Comparison of ENCODE assay signal across 17 cellular contexts in the genomic region with DNA sequence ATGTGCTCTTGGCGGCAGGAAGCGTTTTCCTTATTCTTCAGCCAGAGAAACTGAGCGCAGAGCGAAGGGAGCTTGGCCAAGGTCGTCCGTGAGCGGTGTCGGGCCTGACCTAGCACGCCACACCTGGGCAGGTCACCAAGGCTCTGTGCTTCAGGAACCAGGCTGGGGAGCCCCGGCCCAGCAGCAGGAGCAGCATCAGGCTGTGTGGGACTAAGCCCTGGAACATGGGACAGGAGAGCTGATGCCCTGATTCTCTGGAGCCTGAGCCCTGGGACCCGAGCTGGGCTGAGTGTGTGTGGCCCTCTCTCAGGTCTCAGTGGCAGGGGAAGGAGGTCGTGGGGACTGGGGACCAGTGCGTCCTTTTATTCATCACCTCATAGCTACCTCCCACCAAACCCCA.
"Had no signal": no experiment of that assay in that cellular context is flagged by ENCODE, and none has a peak within 500 bp of the region (broad histone marks: within the 10 kb centered on the region; RNA-seq: fewer than 3 reads in every experiment).

No MANE protein-coding gene starts in this region.

- H3K27me3 Mint-ChIP-seq: activated CD8-positive, alpha-beta T cell treated with anti-CD3 and anti-CD28 coated beads for 36 hours had no signal

- H3K4me1 Mint-ChIP-seq: stimulated activated memory B cell treated with anti-CD40 and anti-IgM and Interleukin-4, amounts not matched to agents 10 μg/mL and 1 μg/mL and 100 μg/mL, for 72 hours had no signal

- H3K36me3 Mint-ChIP-seq: naive thymus-derived CD4-positive, alpha-beta T cell; stimulated activated memory B cell treated with anti-CD40 and anti-IgM and Interleukin-4, amounts not matched to agents 10 μg/mL and 1 μg/mL and 100 μg/mL, for 72 hours had no signal

- H3K27ac Mint-ChIP-seq: activated CD8-positive, alpha-beta T cell treated with anti-CD3 and anti-CD28 coated beads for 36 hours; naive thymus-derived CD4-positive, alpha-beta T cell; stimulated activated memory B cell treated with anti-CD40 and anti-IgM and Interleukin-4, amounts not matched to agents 10 μg/mL and 1 μg/mL and 100 μg/mL, for 72 hours had no signal

- H3K4me3 ChIP-seq: gastrocnemius medialis, sigmoid colon, thoracic aorta had no signal

- H3K36me3 ChIP-seq: brain microvascular endothelial cell, gastrocnemius medialis, sigmoid colon, thoracic aorta had no signal

- H3K9me3 ChIP-seq: gastrocnemius medialis, sigmoid colon, thoracic aorta had no signal

- DNase-seq: activated CD4-positive, alpha-beta T cell treated with anti-CD3 and anti-CD28 coated beads for 4 hours; activated CD8-positive, alpha-beta T cell treated with anti-CD3 and anti-CD28 coated beads for 36 hours; activated naive CD4-positive, alpha-beta T cell treated with anti-CD3 and anti-CD28 coated beads, Interleukin-2, amount 50 U/mL, for 16 hours; aorta; brain microvascular endothelial cell; cortex of kidney; effector CD4-positive, alpha-beta T cell; gastrocnemius medialis; kidney glomerular epithelial cell; mesenchymal stem cell; sigmoid colon; stimulated activated CD4-positive, alpha-beta T cell treated with anti-CD3 and anti-CD28 coated beads, Interleukin-4, amount 100 ng/mL, for 4 hours; SW 1271 had no signal

- H3K9me3 Mint-ChIP-seq: activated CD8-positive, alpha-beta T cell treated with anti-CD3 and anti-CD28 coated beads for 36 hours; naive thymus-derived CD4-positive, alpha-beta T cell; stimulated activated memory B cell treated with anti-CD40 and anti-IgM and Interleukin-4, amounts not matched to agents 10 μg/mL and 1 μg/mL and 100 μg/mL, for 72 hours had no signal

- H3K27me3 ChIP-seq: gastrocnemius medialis had no signal

- H3K4me3 Mint-ChIP-seq: activated CD8-positive, alpha-beta T cell treated with anti-CD3 and anti-CD28 coated beads for 36 hours; naive thymus-derived CD4-positive, alpha-beta T cell; stimulated activated memory B cell treated with anti-CD40 and anti-IgM and Interleukin-4, amounts not matched to agents 10 μg/mL and 1 μg/mL and 100 μg/mL, for 72 hours had no signal

- H3K27ac ChIP-seq: brain microvascular endothelial cell, gastrocnemius medialis, sigmoid colon, thoracic aorta had no signal

- ATAC-seq: activated CD8-positive, alpha-beta T cell treated with anti-CD3 and anti-CD28 coated beads for 36 hours; esophagus mucosa; gastrocnemius medialis; naive thymus-derived CD4-positive, alpha-beta T cell had no signal
